ENCODE assay signal across 11 cellular contexts in genomic region chr16:88619859-88620655, GRCh38. TPM values are rescaled to one million over a fixed set of nuclear protein-coding genes. Genes with fewer than 3 reads are reported as not detected.
A peak's percentile ranks its signal among the peaks of the same experiment; 100 is the strongest.
DNase-seq lines count a peak whose midpoint lies in the region; ATAC-seq and TF ChIP-seq lines count a peak whose summit lies in the region.
"Had no signal": no experiment of that assay in that cellular context is flagged by ENCODE, and none has a peak within 500 bp of the region (broad histone marks: within the 10 kb centered on the region; RNA-seq: fewer than 3 reads in every experiment).

No MANE protein-coding gene starts in this region.

- no peaks in the 10 kb centered on the region for H3K9me3 Mint-ChIP-seq in activated T-cell treated with anti-CD3 and anti-CD28 coated beads, Interleukin-2, amount 50 U/mL, for 24 hours

- peak overlapping the region; percentile 10 for H3K4me3 Mint-ChIP-seq in activated T-cell treated with anti-CD3 and anti-CD28 coated beads, Interleukin-2, amount 50 U/mL, for 24 hours

- H3K36me3 Mint-ChIP-seq in activated T-cell treated with anti-CD3 and anti-CD28 coated beads, Interleukin-2, amount 50 U/mL, for 24 hours (ENCODE audit: low read depth): peaks cover 94% of the 10 kb centered on the region

- peak; percentile 36 for DNase-seq in NK-92 treated with Interleukin-12 subunit alpha and Interleukin-12 subunit beta, amount 100 ng/mL, for 24 hours (lab: John Stamatoyannopoulos, UW)
- DNase-seq in NK-92 (lab: John Stamatoyannopoulos, UW; ENCODE audit: unreplicated experiment): no peak
- peak; percentile 54 for DNase-seq in activated T-cell treated with anti-CD3 and anti-CD28 coated beads, Interleukin-2, amount 50 U/mL, for 24 hours
- DNase-seq in fibroblast of peridontal ligament (ENCODE audit: extremely low read depth): peak; percentile 85
- peak; percentile 42 for DNase-seq in stimulated activated naive CD8-positive, alpha-beta T cell treated with anti-CD3 and anti-CD28 coated beads, Interleukin-15, Interleukin-2, amounts not matched to agents 100 U/mL and 50 U/mL, for 24 hours
- no peak for DNase-seq in foreskin keratinocyte
- DNase-seq in NCI-H2196 treated with DMSO at 0.1 percent for 48 hours (lab: John Stamatoyannopoulos, UW; ENCODE audit: unreplicated experiment): no peak
- DNase-seq: SK-N-SH had no signal

- no peaks in the 10 kb centered on the region for H3K4me1 ChIP-seq in foreskin keratinocyte

- TF ChIP-seq CTCF in foreskin keratinocyte (conservative IDR thresholded peaks at IDR 0.05): no peak

- H3K27ac ChIP-seq in foreskin keratinocyte: no peak overlapping the region

- H3K27me3 Mint-ChIP-seq in activated T-cell treated with anti-CD3 and anti-CD28 coated beads, Interleukin-2, amount 50 U/mL, for 24 hours: no peaks in the 10 kb centered on the region

- H3K27ac Mint-ChIP-seq in activated T-cell treated with anti-CD3 and anti-CD28 coated beads, Interleukin-2, amount 50 U/mL, for 24 hours: peak overlapping the region; percentile 84

- H3K27me3 ChIP-seq in foreskin keratinocyte: no peaks in the 10 kb centered on the region

- ATAC-seq in stimulated activated naive CD8-positive, alpha-beta T cell treated with anti-CD3 and anti-CD28 coated beads, Interleukin-15, Interleukin-2, amounts not matched to agents 100 U/mL and 50 U/mL, for 24 hours: peak; percentile 76
- ATAC-seq in foreskin keratinocyte (no peak), GM19455 (IDR thresholded peaks at IDR 0.05; ENCODE audit: unreplicated experiment) (no peak)

- H3K4me1 Mint-ChIP-seq in activated T-cell treated with anti-CD3 and anti-CD28 coated beads, Interleukin-2, amount 50 U/mL, for 24 hours (ENCODE audit: low read depth): peaks cover 41% of the 10 kb centered on the region

RNA-seq across cellular contexts. Expression of gene IL17C, which starts 18.3 kb away (rescaled TPM):
- total RNA-seq in foreskin keratinocyte: not detected in 2 replicates
- polyA plus RNA-seq in foreskin keratinocyte: not detected in 2 replicates
- total RNA-seq: A172, chondrocyte had no signal

RNA-seq across cellular contexts. Expression of gene CYBA, which starts 30.8 kb away (rescaled TPM):
- total RNA-seq in foreskin keratinocyte: 19.1 and 28.2 TPM in 2 replicates
- polyA plus RNA-seq in foreskin keratinocyte: 26.0 and 37.7 TPM in 2 replicates

RNA-seq across cellular contexts. Expression of gene MVD, which starts 42.8 kb away (rescaled TPM):
- 240 and 305 TPM in 2 replicates for total RNA-seq in foreskin keratinocyte
- polyA plus RNA-seq in foreskin keratinocyte: 317 and 391 TPM in 2 replicates

RNA-seq across cellular contexts. Expression of gene ZC3H18, which starts 49.9 kb away (rescaled TPM):
- 28.9 and 34.9 TPM in 2 replicates for total RNA-seq in foreskin keratinocyte
- polyA plus RNA-seq in foreskin keratinocyte: 25.9 and 29.7 TPM in 2 replicates

Comparison
In these comparisons a context has a peak if more than half of its experiments do, and no peak if none do; other contexts are left out.
1. DNase-seq: peak in NK-92 treated with Interleukin-12 subunit alpha and Interleukin-12 subunit beta, amount 100 ng/mL, for 24 hours (single experiment), activated T-cell treated with anti-CD3 and anti-CD28 coated beads, Interleukin-2, amount 50 U/mL, for 24 hours (single experiment), fibroblast of peridontal ligament (single experiment) and stimulated activated naive CD8-positive, alpha-beta T cell treated with anti-CD3 and anti-CD28 coated beads, Interleukin-15, Interleukin-2, amounts not matched to agents 100 U/mL and 50 U/mL, for 24 hours (single experiment); none in NK-92 (single experiment), foreskin keratinocyte (0 of 2) and NCI-H2196 treated with DMSO at 0.1 percent for 48 hours (single experiment).